Comparison of ENCODE assay signal across 1 cellular context in the genomic region with DNA sequence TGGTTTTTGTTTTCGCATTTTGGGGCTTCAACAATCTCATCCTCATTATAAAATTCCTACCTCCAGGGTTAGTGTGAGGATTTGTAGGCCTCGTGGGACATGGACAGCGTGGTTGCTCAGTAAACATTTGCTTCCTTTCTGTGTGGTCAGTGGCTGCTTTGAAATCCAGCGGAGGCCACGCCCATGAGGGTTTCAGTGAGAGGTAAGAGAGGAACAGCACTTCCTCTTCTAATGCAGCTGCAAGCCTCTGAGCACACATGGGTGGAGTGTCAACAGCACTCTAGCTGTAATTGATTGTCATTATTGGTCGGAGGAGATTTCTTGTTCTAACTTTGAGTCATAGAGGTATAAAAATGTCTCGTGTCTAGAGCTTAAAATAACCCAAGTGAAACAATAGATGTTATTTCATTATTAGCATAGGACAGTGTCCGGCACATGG.
TF ChIP-seq lines count a peak whose summit lies in the region.

No MANE protein-coding gene starts in this region.

TF ChIP-seq in WTC11, 78 proteins besides CTCF, POLR2A, EP300 and RAD21 (continued from another document):
- TF ChIP-seq, protein P1, sequence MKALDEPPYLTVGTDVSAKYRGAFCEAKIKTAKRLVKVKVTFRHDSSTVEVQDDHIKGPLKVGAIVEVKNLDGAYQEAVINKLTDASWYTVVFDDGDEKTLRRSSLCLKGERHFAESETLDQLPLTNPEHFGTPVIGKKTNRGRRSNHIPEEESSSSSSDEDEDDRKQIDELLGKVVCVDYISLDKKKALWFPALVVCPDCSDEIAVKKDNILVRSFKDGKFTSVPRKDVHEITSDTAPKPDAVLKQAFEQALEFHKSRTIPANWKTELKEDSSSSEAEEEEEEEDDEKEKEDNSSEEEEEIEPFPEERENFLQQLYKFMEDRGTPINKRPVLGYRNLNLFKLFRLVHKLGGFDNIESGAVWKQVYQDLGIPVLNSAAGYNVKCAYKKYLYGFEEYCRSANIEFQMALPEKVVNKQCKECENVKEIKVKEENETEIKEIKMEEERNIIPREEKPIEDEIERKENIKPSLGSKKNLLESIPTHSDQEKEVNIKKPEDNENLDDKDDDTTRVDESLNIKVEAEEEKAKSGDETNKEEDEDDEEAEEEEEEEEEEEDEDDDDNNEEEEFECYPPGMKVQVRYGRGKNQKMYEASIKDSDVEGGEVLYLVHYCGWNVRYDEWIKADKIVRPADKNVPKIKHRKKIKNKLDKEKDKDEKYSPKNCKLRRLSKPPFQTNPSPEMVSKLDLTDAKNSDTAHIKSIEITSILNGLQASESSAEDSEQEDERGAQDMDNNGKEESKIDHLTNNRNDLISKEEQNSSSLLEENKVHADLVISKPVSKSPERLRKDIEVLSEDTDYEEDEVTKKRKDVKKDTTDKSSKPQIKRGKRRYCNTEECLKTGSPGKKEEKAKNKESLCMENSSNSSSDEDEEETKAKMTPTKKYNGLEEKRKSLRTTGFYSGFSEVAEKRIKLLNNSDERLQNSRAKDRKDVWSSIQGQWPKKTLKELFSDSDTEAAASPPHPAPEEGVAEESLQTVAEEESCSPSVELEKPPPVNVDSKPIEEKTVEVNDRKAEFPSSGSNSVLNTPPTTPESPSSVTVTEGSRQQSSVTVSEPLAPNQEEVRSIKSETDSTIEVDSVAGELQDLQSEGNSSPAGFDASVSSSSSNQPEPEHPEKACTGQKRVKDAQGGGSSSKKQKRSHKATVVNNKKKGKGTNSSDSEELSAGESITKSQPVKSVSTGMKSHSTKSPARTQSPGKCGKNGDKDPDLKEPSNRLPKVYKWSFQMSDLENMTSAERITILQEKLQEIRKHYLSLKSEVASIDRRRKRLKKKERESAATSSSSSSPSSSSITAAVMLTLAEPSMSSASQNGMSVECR (CRISPR knock-in tag; IDR thresholded peaks at IDR 0.05; ENCODE audit: borderline replicate concordance), result no peak
- no peak for TF ChIP-seq FOXJ3 (CRISPR knock-in tag; IDR thresholded peaks at IDR 0.05; ENCODE audit: borderline replicate concordance)
